8 cellular contexts compared by ENCODE assay signal in genomic region chr2:87483093-87483492, GRCh38.
DNase-seq lines count a peak whose midpoint lies in the region; FAIRE-seq and TF ChIP-seq lines count a peak whose summit lies in the region.
"Not testable (repeated sequence)": the region's sequence is repeated elsewhere in the genome, so short reads cannot be mapped to it uniquely, and the experiment has no call there.

No MANE protein-coding gene starts in this region.

- H3K4me1 Mint-ChIP-seq in CD4-positive, alpha-beta memory T cell = peaks cover 11 to 42% (median 23%) of the 10 kb centered on the region in 4 donors
- peaks cover 22% of the 10 kb centered on the region for H3K4me1 Mint-ChIP-seq in T-helper 1 cell treated with Interleukin-12 subunit alpha and Interleukin-12 subunit beta and Interleukin-4 antibody, amounts not matched to agents 30 μg/mL and 1 μg/mL, for 36 hours (ENCODE audit: low read depth)
- peaks cover 24% of the 10 kb centered on the region for H3K4me1 Mint-ChIP-seq in activated T-helper 1 cell treated with anti-CD3 and anti-CD28 coated beads, Interleukin-12 subunit alpha, Interleukin-12 subunit beta, Interleukin-2, Interleukin-4 antibody, amounts not matched to agents 30 ng/mL and 10 ng/mL and 1 ng/mL, durations not matched to agents 14 hours and 24 hours and 36 hours (ENCODE audit: low read depth)
- H3K4me1 Mint-ChIP-seq in MCF 10A (ENCODE audit: insufficient read depth, unreplicated experiment) = peaks cover 13% of the 10 kb centered on the region

- H3K27ac ChIP-seq in CD4-positive, alpha-beta memory T cell (ENCODE audit: low read depth, low read length) = peak overlapping the region; percentile 21
- peak overlapping the region; percentile 93; the same call in 1 of the 2 replicates for H3K27ac ChIP-seq in KMS-11
- not testable (repeated sequence) for H3K27ac ChIP-seq in keratinocyte (ENCODE audit: control insufficient read depth, insufficient read depth, low read length)
- peak overlapping the region; percentile 60 for H3K27ac ChIP-seq in neutrophil
- H3K27ac ChIP-seq in stomach = peak overlapping the region in 1 of 5 donors; percentile 12

- dilution Hi-C loops in keratinocyte (cut with MboI; ENCODE audit: extremely low pct_ligation_motif_present, low sequenced_read_pairs) = not testable (repeated sequence)

- peak in 2 of 5 donors; percentile 24 to 59 for DNase-seq in CD4-positive, alpha-beta memory T cell
- DNase-seq in activated T-helper 1 cell treated with anti-CD3 and anti-CD28 coated beads, Interleukin-12 subunit alpha, Interleukin-12 subunit beta, Interleukin-2, Interleukin-4 antibody, amounts not matched to agents 30 ng/mL and 10 ng/mL and 1 ng/mL, durations not matched to agents 14 hours and 24 hours and 36 hours (ENCODE audit: low spot score); keratinocyte (ENCODE audit: low read depth, low spot score): not testable (repeated sequence)
- DNase-seq in MCF 10A (ENCODE audit: unreplicated experiment) (peak; percentile 62), stomach (peak; percentile 30)

- H3K9ac ChIP-seq in KMS-11; keratinocyte (ENCODE audit: control insufficient read depth, extremely low read depth, insufficient read depth, low read length): not testable (repeated sequence)

- H3K4me1 ChIP-seq in CD4-positive, alpha-beta memory T cell (ENCODE audit: insufficient read depth, low read length) = peaks cover 25% of the 10 kb centered on the region
- H3K4me1 ChIP-seq in KMS-11 (ENCODE audit: low read depth, poor library complexity, severe bottlenecking) (peaks cover 60% of the 10 kb centered on the region), neutrophil (ENCODE audit: control insufficient read depth in 1 of 2, insufficient read depth in 1 of 2, low read depth in 1 of 2, low read length in 1 of 2) (peaks cover 17 to 20% of the 10 kb centered on the region in 2 experiments), stomach (peaks cover 0 to 18% (median 0%) of the 10 kb centered on the region in 4 donors)
- not testable (repeated sequence) for H3K4me1 ChIP-seq in keratinocyte (ENCODE audit: control insufficient read depth, extremely low read depth, insufficient read depth, low read length)

- TF ChIP-seq POLR2A in stomach (IDR thresholded peaks at IDR 0.05) = not testable (repeated sequence)

- CTCF ChIA-PET in CD4-positive, alpha-beta memory T cell (lab: Charles Lee; ENCODE audit: partially characterized antibody); MCF 10A (lab: Yijun Ruan, JAX): not testable (repeated sequence)

- not testable (repeated sequence) for H4K20me1 ChIP-seq in KMS-11 (ENCODE audit: insufficient read depth); keratinocyte (ENCODE audit: control insufficient read depth, extremely low read depth, insufficient read depth, low read length)

- H3K36me3 ChIP-seq in CD4-positive, alpha-beta memory T cell (ENCODE audit: insufficient read depth, low read length); KMS-11 (ENCODE audit: insufficient read depth); keratinocyte (ENCODE audit: control insufficient read depth in 2 of 2, extremely low read depth in 1 of 2, insufficient read depth in 2 of 2, low read length in 2 of 2); neutrophil; stomach: not testable (repeated sequence)

- H3K4me3 Mint-ChIP-seq in CD4-positive, alpha-beta memory T cell = peak overlapping the region; percentile 55 to 76 (median 60)
- peak overlapping the region; percentile 50 for H3K4me3 Mint-ChIP-seq in T-helper 1 cell treated with Interleukin-12 subunit alpha and Interleukin-12 subunit beta and Interleukin-4 antibody, amounts not matched to agents 30 μg/mL and 1 μg/mL, for 36 hours
- peak overlapping the region; percentile 75 for H3K4me3 Mint-ChIP-seq in activated T-helper 1 cell treated with anti-CD3 and anti-CD28 coated beads, Interleukin-12 subunit alpha, Interleukin-12 subunit beta, Interleukin-2, Interleukin-4 antibody, amounts not matched to agents 30 ng/mL and 10 ng/mL and 1 ng/mL, durations not matched to agents 14 hours and 24 hours and 36 hours
- peak overlapping the region; percentile 38 for H3K4me3 Mint-ChIP-seq in MCF 10A (ENCODE audit: unreplicated experiment)

- H3K9me3 Mint-ChIP-seq in CD4-positive, alpha-beta memory T cell; T-helper 1 cell treated with Interleukin-12 subunit alpha and Interleukin-12 subunit beta and Interleukin-4 antibody, amounts not matched to agents 30 μg/mL and 1 μg/mL, for 36 hours; activated T-helper 1 cell treated with anti-CD3 and anti-CD28 coated beads, Interleukin-12 subunit alpha, Interleukin-12 subunit beta, Interleukin-2, Interleukin-4 antibody, amounts not matched to agents 30 ng/mL and 10 ng/mL and 1 ng/mL, durations not matched to agents 14 hours and 24 hours and 36 hours; MCF 10A (ENCODE audit: unreplicated experiment): not testable (repeated sequence)

- FAIRE-seq in keratinocyte (lab: Jason Lieb, UNC) = peak; percentile 34

- not testable (repeated sequence) for H3K4me3 ChIP-seq in CD4-positive, alpha-beta memory T cell (ENCODE audit: low read length in 2 of 2); KMS-11 (IDR thresholded peaks at IDR 0.05; ENCODE audit: insufficient read depth, low read depth, low read length); keratinocyte (ENCODE audit: control insufficient read depth in 2 of 3, extremely low read depth in 1 of 3, insufficient read depth in 2 of 3, low read depth in 1 of 3, low read length in 3 of 3); neutrophil (ENCODE audit: low read depth in 1 of 2, low read length in 1 of 2); stomach

- 23 to 42% (median 33%) methylated on average over 3 to 5 of the region's 5 CpGs for WGBS in stomach, 5 donors

- peak overlapping the region; percentile 40 for H3K4me2 ChIP-seq in KMS-11
- H3K4me2 ChIP-seq in keratinocyte (ENCODE audit: control insufficient read depth, extremely low read depth, insufficient read depth, low read depth, low read length) = not testable (repeated sequence)

- H3K79me2 ChIP-seq in KMS-11 (ENCODE audit: insufficient read depth, low read depth) = peaks cover 72% of the 10 kb centered on the region
- peaks cover 58% of the 10 kb centered on the region for H3K79me2 ChIP-seq in keratinocyte (ENCODE audit: control insufficient read depth, insufficient read depth, low read length)

- H3K27me3 ChIP-seq in CD4-positive, alpha-beta memory T cell (ENCODE audit: insufficient read depth, low read length); KMS-11 (ENCODE audit: insufficient read depth, low read depth); keratinocyte (ENCODE audit: control insufficient read depth, extremely low read depth, insufficient read depth, low read length); neutrophil; stomach: not testable (repeated sequence)

- not testable (repeated sequence) for BruUV-seq in MCF 10A (replicated peaks; lab: Mats Ljungman, UMichigan)

- intact Hi-C loops in CD4-positive, alpha-beta memory T cell (cut with micrococcal nuclease); activated T-helper 1 cell treated with anti-CD3 and anti-CD28 coated beads, Interleukin-12 subunit alpha, Interleukin-12 subunit beta, Interleukin-2, Interleukin-4 antibody, amounts not matched to agents 30 ng/mL and 10 ng/mL and 1 ng/mL, durations not matched to agents 14 hours and 24 hours and 36 hours (cut with micrococcal nuclease); MCF 10A (cut with micrococcal nuclease); stomach (cut with DNase I; ENCODE audit: low total_unique reads): not testable (repeated sequence)

- not testable (repeated sequence) for TF ChIP-seq CTCF in KMS-11 (conservative IDR thresholded peaks at IDR 0.05; ENCODE audit: low read depth, low read length); MCF 10A (IDR thresholded peaks at IDR 0.05; ENCODE audit: unreplicated experiment); keratinocyte (optimal IDR thresholded peaks at IDR 0.05 in 1 of 3, IDR thresholded peaks at IDR 0.05 in 1 of 3, conservative IDR thresholded peaks at IDR 0.05 in 1 of 3; ENCODE audit: extremely low read depth in 1 of 3, insufficient read depth in 2 of 3, low read length in 3 of 3); neutrophil (IDR thresholded peaks at IDR 0.05); stomach (IDR thresholded peaks at IDR 0.05)

- H3K9me1 ChIP-seq in keratinocyte (ENCODE audit: control insufficient read depth, extremely low read depth, insufficient read depth, low read length) = not testable (repeated sequence)

- not testable (repeated sequence) for H3K27me3 Mint-ChIP-seq in CD4-positive, alpha-beta memory T cell; T-helper 1 cell treated with Interleukin-12 subunit alpha and Interleukin-12 subunit beta and Interleukin-4 antibody, amounts not matched to agents 30 μg/mL and 1 μg/mL, for 36 hours (ENCODE audit: low read depth); activated T-helper 1 cell treated with anti-CD3 and anti-CD28 coated beads, Interleukin-12 subunit alpha, Interleukin-12 subunit beta, Interleukin-2, Interleukin-4 antibody, amounts not matched to agents 30 ng/mL and 10 ng/mL and 1 ng/mL, durations not matched to agents 14 hours and 24 hours and 36 hours (ENCODE audit: insufficient read depth); MCF 10A (ENCODE audit: insufficient read depth, unreplicated experiment)

- H3K9me3 ChIP-seq in CD4-positive, alpha-beta memory T cell (ENCODE audit: control insufficient read depth in 1 of 2, low read length in 2 of 2); keratinocyte (ENCODE audit: control insufficient read depth, low read depth, low read length); neutrophil; stomach: not testable (repeated sequence)

- not testable (repeated sequence) for TF ChIP-seq EP300 in stomach (IDR thresholded peaks at IDR 0.05)

- peak overlapping the region in 6 of 7 donors; percentile 29 to 86 (median 70) for H3K27ac Mint-ChIP-seq in CD4-positive, alpha-beta memory T cell
- H3K27ac Mint-ChIP-seq in T-helper 1 cell treated with Interleukin-12 subunit alpha and Interleukin-12 subunit beta and Interleukin-4 antibody, amounts not matched to agents 30 μg/mL and 1 μg/mL, for 36 hours = peak overlapping the region; percentile 68
- H3K27ac Mint-ChIP-seq in activated T-helper 1 cell treated with anti-CD3 and anti-CD28 coated beads, Interleukin-12 subunit alpha, Interleukin-12 subunit beta, Interleukin-2, Interleukin-4 antibody, amounts not matched to agents 30 ng/mL and 10 ng/mL and 1 ng/mL, durations not matched to agents 14 hours and 24 hours and 36 hours = peak overlapping the region; percentile 84
- H3K27ac Mint-ChIP-seq in MCF 10A (ENCODE audit: low read depth, unreplicated experiment) = not testable (repeated sequence)

- POLR2A ChIA-PET in CD4-positive, alpha-beta memory T cell (lab: Charles Lee; ENCODE audit: partially characterized antibody); MCF 10A (lab: Yijun Ruan, JAX): not testable (repeated sequence)

- not testable (repeated sequence) for H2AFZ ChIP-seq in KMS-11 (ENCODE audit: low read depth); keratinocyte (ENCODE audit: control insufficient read depth, low read length)

- not testable (repeated sequence) for H3K36me3 Mint-ChIP-seq in CD4-positive, alpha-beta memory T cell; MCF 10A (ENCODE audit: insufficient read depth, unreplicated experiment)
- H3K36me3 Mint-ChIP-seq in T-helper 1 cell treated with Interleukin-12 subunit alpha and Interleukin-12 subunit beta and Interleukin-4 antibody, amounts not matched to agents 30 μg/mL and 1 μg/mL, for 36 hours (ENCODE audit: low read depth) = peaks cover 15% of the 10 kb centered on the region
- H3K36me3 Mint-ChIP-seq in activated T-helper 1 cell treated with anti-CD3 and anti-CD28 coated beads, Interleukin-12 subunit alpha, Interleukin-12 subunit beta, Interleukin-2, Interleukin-4 antibody, amounts not matched to agents 30 ng/mL and 10 ng/mL and 1 ng/mL, durations not matched to agents 14 hours and 24 hours and 36 hours (ENCODE audit: low read depth) = peaks cover 18% of the 10 kb centered on the region
